ENCODE assay signal across 1 cellular context in genomic region chr2:74502720-74503505, GRCh38.
TF ChIP-seq lines count a peak whose summit lies in the region.

No MANE protein-coding gene starts in this region.

TF ChIP-seq in K562, 482 proteins besides CTCF, POLR2A, EP300 and RAD21 (continued from another document):
- no peak for TF ChIP-seq CREB5 (CRISPR knock-in tag; IDR thresholded peaks at IDR 0.05)
- TF ChIP-seq ATF6 (CRISPR knock-in tag; IDR thresholded peaks at IDR 0.05) = no peak; the same call in 1 of the 2 replicates
- TF ChIP-seq ZBTB34 (CRISPR knock-in tag; IDR thresholded peaks at IDR 0.05) = no peak
- no peak for TF ChIP-seq ZNF282 (CRISPR knock-in tag; IDR thresholded peaks at IDR 0.05)
- TF ChIP-seq DACH1 (IDR thresholded peaks at IDR 0.05; ENCODE audit: partially characterized antibody) = peak; percentile 12
- TF ChIP-seq PPARD (CRISPR knock-in tag; IDR thresholded peaks at IDR 0.05) = no peak
- peak; percentile 43; the same call in 1 of the 2 replicates for TF ChIP-seq ZKSCAN1 (IDR thresholded peaks at IDR 0.05; ENCODE audit: low read depth, low read length)
- 0 out of 4 replicates have a peak, but pooled peaks of 1 of the 2 experiments have one; percentile 18 for TF ChIP-seq ARNT (IDR thresholded peaks at IDR 0.05)
- no peak for TF ChIP-seq ZNF507 (tag; conservative IDR thresholded peaks at IDR 0.05)
- no peak for TF ChIP-seq MAFG (tag; conservative IDR thresholded peaks at IDR 0.05)
- TF ChIP-seq, protein P1, sequence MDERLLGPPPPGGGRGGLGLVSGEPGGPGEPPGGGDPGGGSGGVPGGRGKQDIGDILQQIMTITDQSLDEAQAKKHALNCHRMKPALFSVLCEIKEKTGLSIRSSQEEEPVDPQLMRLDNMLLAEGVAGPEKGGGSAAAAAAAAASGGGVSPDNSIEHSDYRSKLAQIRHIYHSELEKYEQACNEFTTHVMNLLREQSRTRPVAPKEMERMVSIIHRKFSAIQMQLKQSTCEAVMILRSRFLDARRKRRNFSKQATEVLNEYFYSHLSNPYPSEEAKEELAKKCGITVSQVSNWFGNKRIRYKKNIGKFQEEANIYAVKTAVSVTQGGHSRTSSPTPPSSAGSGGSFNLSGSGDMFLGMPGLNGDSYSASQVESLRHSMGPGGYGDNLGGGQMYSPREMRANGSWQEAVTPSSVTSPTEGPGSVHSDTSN (CRISPR knock-in tag; IDR thresholded peaks at IDR 0.05; ENCODE audit: low read depth) = no peak
- TF ChIP-seq, protein P1 (tag; conservative IDR thresholded peaks at IDR 0.05; ENCODE audit: low read depth) = peak; percentile 41; the same call in 1 of the 2 replicates
- TF ChIP-seq ZNF175 (CRISPR knock-in tag; IDR thresholded peaks at IDR 0.05; ENCODE audit: low read depth) = no peak
- TF ChIP-seq NRF1 (conservative IDR thresholded peaks at IDR 0.05 in 1 of 2, IDR thresholded peaks at IDR 0.05 in 1 of 2) = peak; percentile 56 to 65
- peak; percentile 63 for TF ChIP-seq MTA3 (IDR thresholded peaks at IDR 0.05; ENCODE audit: borderline replicate concordance)
- no peak for TF ChIP-seq ZNF707 (CRISPR knock-in tag; conservative IDR thresholded peaks at IDR 0.05)
- no peak for TF ChIP-seq SRSF3 (IDR thresholded peaks at IDR 0.05; ENCODE audit: insufficient read depth, low read length)
- TF ChIP-seq NCOA4 (IDR thresholded peaks at IDR 0.05; ENCODE audit: partially characterized antibody) = no peak
- TF ChIP-seq SAFB (IDR thresholded peaks at IDR 0.05; ENCODE audit: borderline replicate concordance, low read depth, low read length) = no peak; the same call in 1 of the 2 replicates
- no peak for TF ChIP-seq ZNF830 (CRISPR knock-in tag; IDR thresholded peaks at IDR 0.05)
- peak; percentile 56; the same call in 1 of the 2 replicates for TF ChIP-seq CBX1 (IDR thresholded peaks at IDR 0.05; ENCODE audit: low read depth)
- no peak for TF ChIP-seq ZNF586 (CRISPR knock-in tag; conservative IDR thresholded peaks at IDR 0.05)
- TF ChIP-seq ZFP36 (IDR thresholded peaks at IDR 0.05; ENCODE audit: low read depth, low read length, partially characterized antibody) = no peak
- TF ChIP-seq SMARCA4 (IDR thresholded peaks at IDR 0.05) = peak; percentile 68
- TF ChIP-seq, protein P2, sequence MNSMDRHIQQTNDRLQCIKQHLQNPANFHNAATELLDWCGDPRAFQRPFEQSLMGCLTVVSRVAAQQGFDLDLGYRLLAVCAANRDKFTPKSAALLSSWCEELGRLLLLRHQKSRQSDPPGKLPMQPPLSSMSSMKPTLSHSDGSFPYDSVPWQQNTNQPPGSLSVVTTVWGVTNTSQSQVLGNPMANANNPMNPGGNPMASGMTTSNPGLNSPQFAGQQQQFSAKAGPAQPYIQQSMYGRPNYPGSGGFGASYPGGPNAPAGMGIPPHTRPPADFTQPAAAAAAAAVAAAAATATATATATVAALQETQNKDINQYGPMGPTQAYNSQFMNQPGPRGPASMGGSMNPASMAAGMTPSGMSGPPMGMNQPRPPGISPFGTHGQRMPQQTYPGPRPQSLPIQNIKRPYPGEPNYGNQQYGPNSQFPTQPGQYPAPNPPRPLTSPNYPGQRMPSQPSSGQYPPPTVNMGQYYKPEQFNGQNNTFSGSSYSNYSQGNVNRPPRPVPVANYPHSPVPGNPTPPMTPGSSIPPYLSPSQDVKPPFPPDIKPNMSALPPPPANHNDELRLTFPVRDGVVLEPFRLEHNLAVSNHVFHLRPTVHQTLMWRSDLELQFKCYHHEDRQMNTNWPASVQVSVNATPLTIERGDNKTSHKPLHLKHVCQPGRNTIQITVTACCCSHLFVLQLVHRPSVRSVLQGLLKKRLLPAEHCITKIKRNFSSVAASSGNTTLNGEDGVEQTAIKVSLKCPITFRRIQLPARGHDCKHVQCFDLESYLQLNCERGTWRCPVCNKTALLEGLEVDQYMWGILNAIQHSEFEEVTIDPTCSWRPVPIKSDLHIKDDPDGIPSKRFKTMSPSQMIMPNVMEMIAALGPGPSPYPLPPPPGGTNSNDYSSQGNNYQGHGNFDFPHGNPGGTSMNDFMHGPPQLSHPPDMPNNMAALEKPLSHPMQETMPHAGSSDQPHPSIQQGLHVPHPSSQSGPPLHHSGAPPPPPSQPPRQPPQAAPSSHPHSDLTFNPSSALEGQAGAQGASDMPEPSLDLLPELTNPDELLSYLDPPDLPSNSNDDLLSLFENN (IDR thresholded peaks at IDR 0.05; ENCODE audit: low read depth in 2 of 2, low read length in 2 of 2) = no peak
- TF ChIP-seq ZFX (CRISPR knock-in tag; IDR thresholded peaks at IDR 0.05) = peak; percentile 91
- TF ChIP-seq ZFP30 (CRISPR knock-in tag; IDR thresholded peaks at IDR 0.05; ENCODE audit: borderline replicate concordance) = no peak
- TF ChIP-seq JUNB (CRISPR knock-in tag; conservative IDR thresholded peaks at IDR 0.05) = peak; percentile 66; the same call in 1 of the 2 replicates
- TF ChIP-seq EZH2 (IDR thresholded peaks at IDR 0.05; ENCODE audit: borderline replicate concordance, low read depth, low read length) = no peak
- no peak; the same call in 1 of the 2 replicates for TF ChIP-seq ZNF766 (CRISPR knock-in tag; conservative IDR thresholded peaks at IDR 0.05)
- TF ChIP-seq DPF2 (IDR thresholded peaks at IDR 0.05) = peak; percentile 67; the same call in 1 of the 2 replicates
- peak; percentile 66 for TF ChIP-seq MYC (IDR thresholded peaks at IDR 0.05; ENCODE audit: low read depth, low read length)
- TF ChIP-seq MYC (CRISPR knock-in tag; IDR thresholded peaks at IDR 0.05; ENCODE audit: borderline replicate concordance, low read depth) = no peak; the same call in 1 of the 2 replicates
- TF ChIP-seq SMAD3 (CRISPR knock-in tag; conservative IDR thresholded peaks at IDR 0.05) = no peak
- peak; percentile 60 for TF ChIP-seq ELF1 (tag; IDR thresholded peaks at IDR 0.05)
- TF ChIP-seq FOS (IDR thresholded peaks at IDR 0.05; ENCODE audit: extremely low read depth, insufficient read length) = peak; percentile 44
- 0 out of 2 replicates have a peak, but pooled peaks have one; percentile 31 for TF ChIP-seq RBM14 (IDR thresholded peaks at IDR 0.05; ENCODE audit: borderline replicate concordance, insufficient read depth, low read depth, low read length)
- no peak for TF ChIP-seq PTBP1 (IDR thresholded peaks at IDR 0.05; ENCODE audit: low read depth, low read length)
- peak; percentile 79 for TF ChIP-seq CTBP1 (IDR thresholded peaks at IDR 0.05; ENCODE audit: borderline replicate concordance)
- TF ChIP-seq, protein P3, sequence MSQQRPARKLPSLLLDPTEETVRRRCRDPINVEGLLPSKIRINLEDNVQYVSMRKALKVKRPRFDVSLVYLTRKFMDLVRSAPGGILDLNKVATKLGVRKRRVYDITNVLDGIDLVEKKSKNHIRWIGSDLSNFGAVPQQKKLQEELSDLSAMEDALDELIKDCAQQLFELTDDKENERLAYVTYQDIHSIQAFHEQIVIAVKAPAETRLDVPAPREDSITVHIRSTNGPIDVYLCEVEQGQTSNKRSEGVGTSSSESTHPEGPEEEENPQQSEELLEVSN (IDR thresholded peaks at IDR 0.05; ENCODE audit: borderline replicate concordance in 1 of 2, extremely low read depth in 1 of 2, insufficient read depth in 1 of 2, insufficient read length in 1 of 2, low read depth in 1 of 2, low read length in 1 of 2, poor library complexity in 1 of 2, severe bottlenecking in 1 of 2) = peak; percentile 58 to 79
